2 cellular contexts compared by ENCODE assay signal in the genomic region with DNA sequence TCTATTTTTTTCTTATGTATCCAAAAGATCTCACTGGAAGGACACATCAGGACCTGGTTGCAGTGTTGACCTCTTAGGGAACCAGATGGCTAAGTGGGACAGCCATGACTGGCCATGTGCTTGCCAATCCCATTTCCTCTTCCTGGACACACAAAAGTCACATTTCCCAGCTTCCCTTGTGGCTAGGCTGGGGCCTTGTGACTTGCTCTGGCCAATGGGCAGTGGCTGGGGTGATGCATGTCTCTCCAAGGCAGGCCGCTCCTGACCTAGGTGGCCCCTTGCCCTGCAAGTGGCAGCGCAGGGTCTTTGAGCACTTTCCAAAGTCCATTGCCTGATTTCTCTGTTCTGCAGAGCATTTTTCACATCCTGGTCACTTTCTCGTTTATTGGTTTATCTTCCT.
TF ChIP-seq lines count a peak whose summit lies in the region.

No MANE protein-coding gene starts in this region.

TF ChIP-seq in HepG2, 621 proteins besides CTCF, POLR2A, EP300 and RAD21:
- TF ChIP-seq GABPA (IDR thresholded peaks at IDR 0.05; ENCODE audit: low read depth, low read length) (no peak), GABPA (CRISPR knock-in tag; IDR thresholded peaks at IDR 0.05; ENCODE audit: low read depth) (0 out of 2 replicates have a peak, but pooled peaks have one; percentile 12), ZNF224 (CRISPR knock-in tag; IDR thresholded peaks at IDR 0.05) (no peak), ZNF143 (CRISPR knock-in tag; IDR thresholded peaks at IDR 0.05) (0 out of 2 replicates have a peak, but pooled peaks have one; percentile 35)

TF ChIP-seq in K562, 482 proteins besides CTCF, POLR2A, EP300 and RAD21:
- TF ChIP-seq, protein P1, sequence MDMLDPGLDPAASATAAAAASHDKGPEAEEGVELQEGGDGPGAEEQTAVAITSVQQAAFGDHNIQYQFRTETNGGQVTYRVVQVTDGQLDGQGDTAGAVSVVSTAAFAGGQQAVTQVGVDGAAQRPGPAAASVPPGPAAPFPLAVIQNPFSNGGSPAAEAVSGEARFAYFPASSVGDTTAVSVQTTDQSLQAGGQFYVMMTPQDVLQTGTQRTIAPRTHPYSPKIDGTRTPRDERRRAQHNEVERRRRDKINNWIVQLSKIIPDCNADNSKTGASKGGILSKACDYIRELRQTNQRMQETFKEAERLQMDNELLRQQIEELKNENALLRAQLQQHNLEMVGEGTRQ (CRISPR knock-in tag; IDR thresholded peaks at IDR 0.05): peak; percentile 69
- TF ChIP-seq NFYB (IDR thresholded peaks at IDR 0.05; ENCODE audit: extremely low read depth, insufficient read length) (peak; percentile 34), ELF1 (tag; IDR thresholded peaks at IDR 0.05) (no peak)
